18 cellular contexts compared by ENCODE assay signal in the genomic region with DNA sequence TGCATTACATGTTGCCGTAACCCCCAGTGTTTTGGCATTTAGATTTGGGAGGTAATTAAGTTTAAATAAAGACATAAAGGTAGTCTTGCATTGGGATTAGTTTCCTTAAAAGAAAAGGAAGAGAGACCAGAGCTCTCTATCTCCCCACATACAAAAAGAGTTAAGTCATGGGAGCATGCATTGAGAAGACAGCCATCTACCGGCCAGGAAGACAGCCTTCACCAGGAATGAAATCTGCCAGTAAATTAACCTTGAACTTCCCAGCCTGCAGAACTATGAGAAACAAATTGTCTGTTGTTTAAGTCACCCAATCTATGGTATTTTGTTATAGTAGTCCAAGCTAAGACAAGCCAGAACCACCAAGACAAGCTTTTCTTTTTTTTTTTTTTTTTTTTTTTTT.
DNase-seq lines count a peak whose midpoint lies in the region; ATAC-seq and TF ChIP-seq lines count a peak whose summit lies in the region.
"Had no signal": no experiment of that assay in that cellular context is flagged by ENCODE, and none has a peak within 500 bp of the region (broad histone marks: within the 10 kb centered on the region; RNA-seq: fewer than 3 reads in every experiment).

No MANE protein-coding gene starts in this region.

- H3K36me3 Mint-ChIP-seq in Calu3 (ENCODE audit: insufficient read depth, unreplicated experiment), result no peaks in the 10 kb centered on the region
- H3K36me3 Mint-ChIP-seq: type B pancreatic cell had no signal

- no peak overlapping the region for H3K9ac ChIP-seq in SK-N-SH

- no peaks in the 10 kb centered on the region for H3K9me2 ChIP-seq in SK-N-SH

- no peaks in the 10 kb centered on the region for H3K4me1 ChIP-seq in SK-N-SH (ENCODE audit: control insufficient read depth in 1 of 2, insufficient read depth in 2 of 2, low read depth in 1 of 2, low read length in 1 of 2)
- H3K4me1 ChIP-seq in heart left ventricle, result no peaks in the 10 kb centered on the region
- H3K4me1 ChIP-seq: pancreas, sigmoid colon had no signal

- POLR2A ChIA-PET in SK-N-SH (lab: Yijun Ruan, JAX), result no interaction called here

- no peaks in the 10 kb centered on the region for H3K27me3 Mint-ChIP-seq in Calu3 (ENCODE audit: unreplicated experiment)
- H3K27me3 Mint-ChIP-seq: type B pancreatic cell had no signal

- H3K4me1 Mint-ChIP-seq in Calu3 (ENCODE audit: low read depth, unreplicated experiment), result no peaks in the 10 kb centered on the region
- H3K4me1 Mint-ChIP-seq: nephron had no signal

- WGBS in SK-N-SH (ENCODE audit: low lambda C conversion rate), result 30% methylated on average over 2 of the region's 2 CpGs
- WGBS in heart left ventricle, 4 donors, result 60 to 69% (median 64%) methylated on average over 2 of the region's 2 CpGs

- H3K36me3 ChIP-seq in SK-N-SH (replicated peaks in 1 of 2; ENCODE audit: control insufficient read depth in 1 of 2, insufficient read depth in 2 of 2, low read length in 1 of 2), result no peaks in the 10 kb centered on the region
- H3K36me3 ChIP-seq in heart left ventricle, result no peaks in the 10 kb centered on the region
- H3K36me3 ChIP-seq: pancreas, sigmoid colon had no signal

- no peak for TF ChIP-seq RAD21 in SK-N-SH (IDR thresholded peaks at IDR 0.05; ENCODE audit: low read length)

- H3K79me2 ChIP-seq in SK-N-SH (ENCODE audit: insufficient read depth), result no peaks in the 10 kb centered on the region; the same call in 1 of the 2 replicates

- TF ChIP-seq POLR2A in heart left ventricle (IDR thresholded peaks at IDR 0.05), result no peak

- H4K20me1 ChIP-seq in SK-N-SH (ENCODE audit: insufficient read depth), result no peaks in the 10 kb centered on the region

- peaks cover 3% of the 10 kb centered on the region for H3K9me3 Mint-ChIP-seq in Calu3 (ENCODE audit: low read depth, unreplicated experiment)
- H3K9me3 Mint-ChIP-seq: nephron, type B pancreatic cell had no signal

- no peaks in the 10 kb centered on the region for H3K27me3 ChIP-seq in SK-N-SH (ENCODE audit: insufficient read depth)
- no peaks in the 10 kb centered on the region for H3K27me3 ChIP-seq in heart left ventricle
- H3K27me3 ChIP-seq: pancreas, sigmoid colon had no signal

- no peak overlapping the region for H3K4me3 ChIP-seq in LNCaP clone FGC (ENCODE audit: low read depth, low read length)
- no peak overlapping the region for H3K4me3 ChIP-seq in SK-N-SH (ENCODE audit: low read depth in 2 of 2, low read length in 1 of 2)
- H3K4me3 ChIP-seq in fibroblast of pulmonary artery (replicated peaks; ENCODE audit: low read depth, low read length), result no peak overlapping the region
- no peak overlapping the region for H3K4me3 ChIP-seq in heart left ventricle
- H3K4me3 ChIP-seq: pancreas, sigmoid colon had no signal

- CTCF ChIA-PET in SK-N-SH (lab: Yijun Ruan, JAX) (no interaction called here), Calu3 (lab: Charles Lee) (interaction anchor here (0.7 to 0.8 kb wide), 2 partner anchors 10 to 87 kb away, joined by 4 to 9 read pairs; no protein-coding TSS in a partner anchor)

- ATAC-seq in heart left ventricle (no peak), GM19324 (IDR thresholded peaks at IDR 0.05; ENCODE audit: low FRiP score, unreplicated experiment) (no peak)
- ATAC-seq: activated T-cell treated with anti-CD3 and anti-CD28 coated beads, Interleukin-2, amount 50 U/mL, for 4 hours; pancreas had no signal

- intact Hi-C loops in heart left ventricle (cut with DNase I), result no loop called here
- intact Hi-C loops in Calu3 (cut with micrococcal nuclease; ENCODE audit: unreplicated experiment), result no loop called here

- no peak overlapping the region for H3K27ac Mint-ChIP-seq in Calu3 (ENCODE audit: unreplicated experiment)
- H3K27ac Mint-ChIP-seq: activated naive CD4-positive, alpha-beta T cell treated with anti-CD3 and anti-CD28 coated beads for 36 hours; nephron; type B pancreatic cell had no signal

- H3K9me3 ChIP-seq in SK-N-SH (no peaks in the 10 kb centered on the region), heart left ventricle (peaks cover 0 to 4% (median 0%) of the 10 kb centered on the region in 12 donors)
- H3K9me3 ChIP-seq: pancreas, sigmoid colon had no signal

- DNase-seq in GM13977 (ENCODE audit: low spot score) (no peak), LNCaP clone FGC (ENCODE audit: low read depth) (no peak), SK-N-SH (no peak), fibroblast of pulmonary artery (ENCODE audit: low read depth) (no peak), heart left ventricle (no peak), Calu3 (no peak)
- DNase-seq in activated CD4-positive, alpha-beta T cell treated with anti-CD3 and anti-CD28 coated beads for 4 hours, result no peak
- DNase-seq: activated naive CD4-positive, alpha-beta T cell treated with anti-CD3 and anti-CD28 coated beads for 36 hours; activated T-cell treated with anti-CD3 and anti-CD28 coated beads, Interleukin-2, amount 50 U/mL, for 4 hours; H7; NCI-H1092 treated with DMSO at 0.1 percent for 48 hours; NCI-H446; pancreas; sigmoid colon; stimulated activated CD4-positive, alpha-beta T cell treated with anti-CD3 and anti-CD28 coated beads, Interleukin-15, amount 100 ng/mL, for 24 hours had no signal

- H2AFZ ChIP-seq in SK-N-SH (ENCODE audit: low read depth), result no peak overlapping the region

- BruUV-seq in Calu3 (replicated peaks; lab: Mats Ljungman, UMichigan), result no TSS peak

- TF ChIP-seq EP300 in SK-N-SH (IDR thresholded peaks at IDR 0.05; ENCODE audit: borderline replicate concordance in 1 of 2, low read depth in 1 of 2, low read length in 1 of 2), result no peak

- no peak overlapping the region for H3K4me2 ChIP-seq in SK-N-SH

- no peaks in the 10 kb centered on the region for H3F3A ChIP-seq in SK-N-SH (replicated peaks; ENCODE audit: insufficient read depth)

- in situ Hi-C loops in GM13977 (cut with MboI; ENCODE audit: low pct_unique_long_range_greater_than_20kb, low sequenced_read_pairs, unreplicated experiment), result no loop called here

- H3K27ac ChIP-seq in SK-N-SH (ENCODE audit: low read depth in 2 of 2, low read length in 1 of 2) (no peak overlapping the region), heart left ventricle (no peak overlapping the region)
- H3K27ac ChIP-seq: pancreas, sigmoid colon had no signal

- H3K4me3 Mint-ChIP-seq in Calu3 (ENCODE audit: low read depth, unreplicated experiment), result no peak overlapping the region
- H3K4me3 Mint-ChIP-seq: activated naive CD4-positive, alpha-beta T cell treated with anti-CD3 and anti-CD28 coated beads for 36 hours; activated T-cell treated with anti-CD3 and anti-CD28 coated beads, Interleukin-2, amount 50 U/mL, for 4 hours; nephron; type B pancreatic cell had no signal

- peak; percentile 22 for TF ChIP-seq CTCF in GM13977 (IDR thresholded peaks at IDR 0.05; ENCODE audit: extremely low read depth, insufficient read depth, missing control alignments)
- peak; percentile 20; the same call in 1 of the 2 replicates for TF ChIP-seq CTCF in LNCaP clone FGC (IDR thresholded peaks at IDR 0.05; ENCODE audit: control insufficient read depth, extremely low read depth, insufficient read depth)
- TF ChIP-seq CTCF in SK-N-SH (IDR thresholded peaks at IDR 0.05), result peak; percentile 44
- TF ChIP-seq CTCF in fibroblast of pulmonary artery (IDR thresholded peaks at IDR 0.05; ENCODE audit: low read length, missing control alignments), result peak; percentile 17
- no peak for TF ChIP-seq CTCF in heart left ventricle (IDR thresholded peaks at IDR 0.05)
- no peak for TF ChIP-seq CTCF in Calu3 (IDR thresholded peaks at IDR 0.05; ENCODE audit: unreplicated experiment)

TF ChIP-seq in SK-N-SH, 30 proteins besides CTCF, POLR2A, EP300 and RAD21 (continues in another document):
- TF ChIP-seq TAF1 (IDR thresholded peaks at IDR 0.05; ENCODE audit: borderline replicate concordance, low read depth, low read length) (no peak), MXI1 (IDR thresholded peaks at IDR 0.05; ENCODE audit: low read depth, low read length) (no peak), IRF3 (IDR thresholded peaks at IDR 0.05; ENCODE audit: low read depth, low read length) (no peak), FOXM1 (IDR thresholded peaks at IDR 0.05; ENCODE audit: low read depth) (no peak), GABPA (IDR thresholded peaks at IDR 0.05; ENCODE audit: low read depth) (no peak), RXRA (IDR thresholded peaks at IDR 0.05; ENCODE audit: borderline replicate concordance, low read depth) (no peak), NFIC (IDR thresholded peaks at IDR 0.05; ENCODE audit: borderline replicate concordance) (no peak), TCF12 (IDR thresholded peaks at IDR 0.05) (no peak), POLR2AphosphoS5 (IDR thresholded peaks at IDR 0.05; ENCODE audit: low read depth, low read length) (no peak)
- TF ChIP-seq, protein P1, sequence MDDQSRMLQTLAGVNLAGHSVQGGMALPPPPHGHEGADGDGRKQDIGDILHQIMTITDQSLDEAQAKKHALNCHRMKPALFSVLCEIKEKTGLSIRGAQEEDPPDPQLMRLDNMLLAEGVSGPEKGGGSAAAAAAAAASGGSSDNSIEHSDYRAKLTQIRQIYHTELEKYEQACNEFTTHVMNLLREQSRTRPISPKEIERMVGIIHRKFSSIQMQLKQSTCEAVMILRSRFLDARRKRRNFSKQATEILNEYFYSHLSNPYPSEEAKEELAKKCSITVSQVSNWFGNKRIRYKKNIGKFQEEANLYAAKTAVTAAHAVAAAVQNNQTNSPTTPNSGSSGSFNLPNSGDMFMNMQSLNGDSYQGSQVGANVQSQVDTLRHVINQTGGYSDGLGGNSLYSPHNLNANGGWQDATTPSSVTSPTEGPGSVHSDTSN (IDR thresholded peaks at IDR 0.05), result no peak
- TF ChIP-seq, protein P2, sequence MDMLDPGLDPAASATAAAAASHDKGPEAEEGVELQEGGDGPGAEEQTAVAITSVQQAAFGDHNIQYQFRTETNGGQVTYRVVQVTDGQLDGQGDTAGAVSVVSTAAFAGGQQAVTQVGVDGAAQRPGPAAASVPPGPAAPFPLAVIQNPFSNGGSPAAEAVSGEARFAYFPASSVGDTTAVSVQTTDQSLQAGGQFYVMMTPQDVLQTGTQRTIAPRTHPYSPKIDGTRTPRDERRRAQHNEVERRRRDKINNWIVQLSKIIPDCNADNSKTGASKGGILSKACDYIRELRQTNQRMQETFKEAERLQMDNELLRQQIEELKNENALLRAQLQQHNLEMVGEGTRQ (IDR thresholded peaks at IDR 0.05; ENCODE audit: borderline replicate concordance, low read depth, low read length), result no peak

Comparison
In these comparisons a context has a peak if more than half of its experiments do, and no peak if none do; other contexts are left out.
1. CTCF ChIP-seq: peak in GM13977 (single experiment), LNCaP clone FGC (single experiment), SK-N-SH (single experiment) and fibroblast of pulmonary artery (single experiment); none in heart left ventricle (0 of 12) and Calu3 (single experiment).